In genomic region chr3:195557327-195557726, GRCh38 we compare ENCODE assay signal across 29 cellular contexts. TPM values are rescaled to one million over a fixed set of nuclear protein-coding genes. Genes with fewer than 3 reads are reported as not detected.
"Had no signal": no experiment of that assay in that cellular context is flagged by ENCODE, and none has a peak within 500 bp of the region (broad histone marks: within the 10 kb centered on the region; RNA-seq: fewer than 3 reads in every experiment).

No MANE protein-coding gene starts in this region.

- H3K27me3 Mint-ChIP-seq: activated CD4-positive, alpha-beta T cell treated with anti-CD3 and anti-CD28 coated beads for 36 hours; activated naive CD8-positive, alpha-beta T cell treated with anti-CD3 and anti-CD28 coated beads for 36 hours; naive B cell; progenitor cell of endocrine pancreas; stimulated activated naive B cell treated with anti-CD40 and anti-IgM and Interleukin-4, amounts not matched to agents 10 μg/mL and 1 μg/mL and 100 μg/mL, for 72 hours had no signal

- ATAC-seq: activated CD4-positive, alpha-beta T cell treated with anti-CD3 and anti-CD28 coated beads for 36 hours; activated CD8-positive, alpha-beta memory T cell treated with anti-CD3 and anti-CD28 coated beads, Interleukin-2, amount 10 ng/mL, durations not matched to agents 7 days and 5 days; activated CD8-positive, alpha-beta T cell treated with anti-CD3 and anti-CD28 coated beads, Interleukin-2, amount 10 ng/mL, durations not matched to agents 7 days and 5 days; foreskin keratinocyte; heart right ventricle; stimulated activated naive B cell treated with anti-CD40 and anti-IgM and Interleukin-4, amounts not matched to agents 10 μg/mL and 1 μg/mL and 100 μg/mL, for 72 hours had no signal

- H3K27ac ChIP-seq: brain microvascular endothelial cell, esophagus muscularis mucosa, foreskin keratinocyte, heart right ventricle, left ventricle myocardium inferior, neutrophil, sigmoid colon, stomach, thyroid gland, upper lobe of left lung, vagina had no signal

- H3K36me3 Mint-ChIP-seq: activated CD8-positive, alpha-beta memory T cell treated with anti-CD3 and anti-CD28 coated beads, Interleukin-2, amount 10 ng/mL, durations not matched to agents 7 days and 5 days; activated naive CD8-positive, alpha-beta T cell treated with anti-CD3 and anti-CD28 coated beads for 36 hours; naive B cell; stimulated activated naive B cell treated with anti-CD40 and anti-IgM and Interleukin-4, amounts not matched to agents 10 μg/mL and 1 μg/mL and 100 μg/mL, for 72 hours had no signal

- H3K27ac Mint-ChIP-seq: activated CD4-positive, alpha-beta T cell treated with anti-CD3 and anti-CD28 coated beads for 36 hours; activated CD8-positive, alpha-beta memory T cell treated with anti-CD3 and anti-CD28 coated beads, Interleukin-2, amount 10 ng/mL, durations not matched to agents 7 days and 5 days; activated CD8-positive, alpha-beta T cell treated with anti-CD3 and anti-CD28 coated beads, Interleukin-2, amount 10 ng/mL, durations not matched to agents 7 days and 5 days; activated naive CD8-positive, alpha-beta T cell treated with anti-CD3 and anti-CD28 coated beads for 36 hours; naive B cell; nephron progenitor cell; progenitor cell of endocrine pancreas had no signal

- H3K4me3 ChIP-seq: esophagus muscularis mucosa, heart right ventricle, left ventricle myocardium inferior, lung, sigmoid colon, smooth muscle cell, stomach, thyroid gland, upper lobe of left lung, vagina had no signal

- DNase-seq: activated CD4-positive, alpha-beta T cell treated with anti-CD3 and anti-CD28 coated beads for 36 hours; activated CD4-positive, CD25-positive, alpha-beta regulatory T cell; activated CD8-positive, alpha-beta memory T cell treated with anti-CD3 and anti-CD28 coated beads, Interleukin-2, amount 10 ng/mL, durations not matched to agents 7 days and 5 days; activated CD8-positive, alpha-beta T cell treated with anti-CD3 and anti-CD28 coated beads, Interleukin-2, amount 10 ng/mL, durations not matched to agents 7 days and 5 days; activated effector memory CD4-positive, alpha-beta T cell treated with Interleukin-2 at 50 U/mL for 16 hours; activated naive CD4-positive, alpha-beta T cell treated with Interleukin-2 at 50 U/mL for 16 hours; activated naive CD8-positive, alpha-beta T cell treated with anti-CD3 and anti-CD28 coated beads for 36 hours; activated T-cell treated with anti-CD3 and anti-CD28 coated beads for 4 hours; brain microvascular endothelial cell; foreskin keratinocyte; heart right ventricle; kidney glomerular epithelial cell; left ventricle myocardium inferior; naive B cell; nephron progenitor cell; retina; sigmoid colon; stimulated activated CD4-positive, alpha-beta T cell treated with anti-CD3 and anti-CD28 coated beads, Interleukin-1b, Interleukin-23, amount 100 ng/mL, for 48 hours; stimulated activated naive B cell treated with anti-CD40 and anti-IgM and Interleukin-4, amounts not matched to agents 10 μg/mL and 1 μg/mL and 100 μg/mL, for 72 hours; stomach; thyroid gland; upper lobe of left lung had no signal

- H3K36me3 ChIP-seq: brain microvascular endothelial cell, esophagus muscularis mucosa, heart right ventricle, left ventricle myocardium inferior, neutrophil, sigmoid colon, stomach, thyroid gland, upper lobe of left lung, vagina had no signal

- H3K27me3 ChIP-seq: heart right ventricle, sigmoid colon, stomach, thyroid gland, upper lobe of left lung, vagina had no signal

- H3K4me1 ChIP-seq: esophagus muscularis mucosa, foreskin keratinocyte, sigmoid colon, stomach, thyroid gland, upper lobe of left lung, vagina had no signal

- H3K4me3 Mint-ChIP-seq: activated CD4-positive, alpha-beta T cell treated with anti-CD3 and anti-CD28 coated beads for 36 hours; activated CD8-positive, alpha-beta memory T cell treated with anti-CD3 and anti-CD28 coated beads, Interleukin-2, amount 10 ng/mL, durations not matched to agents 7 days and 5 days; activated CD8-positive, alpha-beta T cell treated with anti-CD3 and anti-CD28 coated beads, Interleukin-2, amount 10 ng/mL, durations not matched to agents 7 days and 5 days; activated naive CD8-positive, alpha-beta T cell treated with anti-CD3 and anti-CD28 coated beads for 36 hours; naive B cell; nephron progenitor cell; stimulated activated naive B cell treated with anti-CD40 and anti-IgM and Interleukin-4, amounts not matched to agents 10 μg/mL and 1 μg/mL and 100 μg/mL, for 72 hours had no signal

- H3K9me3 Mint-ChIP-seq: activated naive CD8-positive, alpha-beta T cell treated with anti-CD3 and anti-CD28 coated beads for 36 hours; naive B cell; stimulated activated naive B cell treated with anti-CD40 and anti-IgM and Interleukin-4, amounts not matched to agents 10 μg/mL and 1 μg/mL and 100 μg/mL, for 72 hours had no signal

- H3K9me3 ChIP-seq: esophagus muscularis mucosa, heart right ventricle, left ventricle myocardium inferior, neutrophil, sigmoid colon, stomach, thyroid gland, upper lobe of left lung, vagina had no signal

RNA-seq across cellular contexts. Expression of gene APOD, which starts 26.4 kb away (rescaled TPM):
- total RNA-seq: activated CD4-positive, alpha-beta T cell treated with anti-CD3 and anti-CD28 coated beads for 36 hours; activated CD8-positive, alpha-beta T cell treated with anti-CD3 and anti-CD28 coated beads, Interleukin-2, amount 10 ng/mL, durations not matched to agents 7 days and 5 days; activated naive CD8-positive, alpha-beta T cell treated with anti-CD3 and anti-CD28 coated beads for 36 hours; astrocyte; foreskin keratinocyte; progenitor cell of endocrine pancreas had no signal
